ENCODE assay signal across 2 cellular contexts in the genomic region with DNA sequence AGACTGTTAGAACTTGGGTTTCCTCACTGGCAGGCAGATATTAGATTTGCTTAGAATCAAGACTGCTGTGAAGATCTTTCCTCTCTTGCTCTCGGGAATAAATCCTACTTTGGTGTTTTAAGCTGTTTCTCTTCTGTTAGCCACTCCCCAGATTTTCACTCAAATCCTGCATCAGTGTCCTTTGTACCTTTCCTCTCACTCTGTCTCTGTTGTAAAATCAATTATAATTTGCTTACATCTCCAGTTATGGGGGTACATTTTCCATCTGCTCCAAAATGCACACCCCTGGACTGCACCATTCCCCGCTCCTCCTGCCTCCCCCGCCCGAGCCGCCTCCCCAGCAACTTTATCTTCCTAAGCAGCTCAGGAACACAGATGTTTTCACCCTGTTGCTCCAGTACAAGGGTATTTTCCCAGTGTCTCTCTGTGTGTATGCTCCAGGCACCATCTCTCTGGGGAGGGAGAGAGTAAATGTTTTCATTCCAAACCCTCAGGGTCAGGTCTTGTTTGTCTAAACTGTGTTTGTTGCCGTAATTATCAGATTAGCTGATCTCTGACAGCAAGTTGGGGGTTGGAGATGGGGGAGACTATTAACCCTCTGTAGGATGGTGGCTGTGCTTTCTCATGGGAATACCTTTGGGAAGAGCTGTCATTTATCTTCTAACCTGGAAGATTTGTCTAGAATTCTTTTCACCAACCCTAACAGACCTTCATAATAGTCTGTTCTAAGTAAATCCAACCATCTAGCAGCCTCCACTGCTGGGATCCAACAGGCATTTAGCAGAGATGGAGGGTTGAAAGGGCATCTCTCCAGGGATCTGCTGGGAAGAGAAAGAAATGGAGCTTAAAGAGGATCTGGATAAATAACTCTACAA.
TF ChIP-seq lines count a peak whose summit lies in the region.

No MANE protein-coding gene starts in this region.

TF ChIP-seq in SK-N-SH, 30 proteins besides CTCF, POLR2A, EP300 and RAD21 (continued from another document):
- TF ChIP-seq, protein P1, sequence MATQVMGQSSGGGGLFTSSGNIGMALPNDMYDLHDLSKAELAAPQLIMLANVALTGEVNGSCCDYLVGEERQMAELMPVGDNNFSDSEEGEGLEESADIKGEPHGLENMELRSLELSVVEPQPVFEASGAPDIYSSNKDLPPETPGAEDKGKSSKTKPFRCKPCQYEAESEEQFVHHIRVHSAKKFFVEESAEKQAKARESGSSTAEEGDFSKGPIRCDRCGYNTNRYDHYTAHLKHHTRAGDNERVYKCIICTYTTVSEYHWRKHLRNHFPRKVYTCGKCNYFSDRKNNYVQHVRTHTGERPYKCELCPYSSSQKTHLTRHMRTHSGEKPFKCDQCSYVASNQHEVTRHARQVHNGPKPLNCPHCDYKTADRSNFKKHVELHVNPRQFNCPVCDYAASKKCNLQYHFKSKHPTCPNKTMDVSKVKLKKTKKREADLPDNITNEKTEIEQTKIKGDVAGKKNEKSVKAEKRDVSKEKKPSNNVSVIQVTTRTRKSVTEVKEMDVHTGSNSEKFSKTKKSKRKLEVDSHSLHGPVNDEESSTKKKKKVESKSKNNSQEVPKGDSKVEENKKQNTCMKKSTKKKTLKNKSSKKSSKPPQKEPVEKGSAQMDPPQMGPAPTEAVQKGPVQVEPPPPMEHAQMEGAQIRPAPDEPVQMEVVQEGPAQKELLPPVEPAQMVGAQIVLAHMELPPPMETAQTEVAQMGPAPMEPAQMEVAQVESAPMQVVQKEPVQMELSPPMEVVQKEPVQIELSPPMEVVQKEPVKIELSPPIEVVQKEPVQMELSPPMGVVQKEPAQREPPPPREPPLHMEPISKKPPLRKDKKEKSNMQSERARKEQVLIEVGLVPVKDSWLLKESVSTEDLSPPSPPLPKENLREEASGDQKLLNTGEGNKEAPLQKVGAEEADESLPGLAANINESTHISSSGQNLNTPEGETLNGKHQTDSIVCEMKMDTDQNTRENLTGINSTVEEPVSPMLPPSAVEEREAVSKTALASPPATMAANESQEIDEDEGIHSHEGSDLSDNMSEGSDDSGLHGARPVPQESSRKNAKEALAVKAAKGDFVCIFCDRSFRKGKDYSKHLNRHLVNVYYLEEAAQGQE (IDR thresholded peaks at IDR 0.05; ENCODE audit: low read depth, low read length): no peak
- TF ChIP-seq ELF1 (IDR thresholded peaks at IDR 0.05) (no peak), TEAD4 (IDR thresholded peaks at IDR 0.05; ENCODE audit: borderline replicate concordance, insufficient read depth) (no peak), MXI1 (IDR thresholded peaks at IDR 0.05; ENCODE audit: low read depth, low read length) (no peak), CHD2 (IDR thresholded peaks at IDR 0.05; ENCODE audit: low read length, partially characterized antibody) (no peak)
TF ChIP-seq in SK-N-SH: peak in this region for 0.

TF ChIP-seq in WTC11, 78 proteins besides CTCF, POLR2A, EP300 and RAD21 (continued from another document):
- TF ChIP-seq, protein P2, sequence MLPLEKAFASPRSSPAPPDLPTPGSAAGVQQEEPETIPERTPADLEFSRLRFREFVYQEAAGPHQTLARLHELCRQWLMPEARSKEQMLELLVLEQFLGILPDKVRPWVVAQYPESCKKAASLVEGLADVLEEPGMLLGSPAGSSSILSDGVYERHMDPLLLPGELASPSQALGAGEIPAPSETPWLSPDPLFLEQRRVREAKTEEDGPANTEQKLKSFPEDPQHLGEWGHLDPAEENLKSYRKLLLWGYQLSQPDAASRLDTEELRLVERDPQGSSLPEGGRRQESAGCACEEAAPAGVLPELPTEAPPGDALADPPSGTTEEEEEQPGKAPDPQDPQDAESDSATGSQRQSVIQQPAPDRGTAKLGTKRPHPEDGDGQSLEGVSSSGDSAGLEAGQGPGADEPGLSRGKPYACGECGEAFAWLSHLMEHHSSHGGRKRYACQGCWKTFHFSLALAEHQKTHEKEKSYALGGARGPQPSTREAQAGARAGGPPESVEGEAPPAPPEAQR (CRISPR knock-in tag; IDR thresholded peaks at IDR 0.05): no peak
- TF ChIP-seq GABPB1 (CRISPR knock-in tag; IDR thresholded peaks at IDR 0.05) (no peak), ZNF263 (CRISPR knock-in tag; IDR thresholded peaks at IDR 0.05; ENCODE audit: low read depth) (no peak), FOXJ3 (CRISPR knock-in tag; IDR thresholded peaks at IDR 0.05; ENCODE audit: borderline replicate concordance) (no peak), ZNF671 (CRISPR knock-in tag; IDR thresholded peaks at IDR 0.05) (no peak)
- TF ChIP-seq, protein P3, sequence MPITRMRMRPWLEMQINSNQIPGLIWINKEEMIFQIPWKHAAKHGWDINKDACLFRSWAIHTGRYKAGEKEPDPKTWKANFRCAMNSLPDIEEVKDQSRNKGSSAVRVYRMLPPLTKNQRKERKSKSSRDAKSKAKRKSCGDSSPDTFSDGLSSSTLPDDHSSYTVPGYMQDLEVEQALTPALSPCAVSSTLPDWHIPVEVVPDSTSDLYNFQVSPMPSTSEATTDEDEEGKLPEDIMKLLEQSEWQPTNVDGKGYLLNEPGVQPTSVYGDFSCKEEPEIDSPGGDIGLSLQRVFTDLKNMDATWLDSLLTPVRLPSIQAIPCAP (CRISPR knock-in tag; IDR thresholded peaks at IDR 0.05): no peak
- TF ChIP-seq, protein P4, sequence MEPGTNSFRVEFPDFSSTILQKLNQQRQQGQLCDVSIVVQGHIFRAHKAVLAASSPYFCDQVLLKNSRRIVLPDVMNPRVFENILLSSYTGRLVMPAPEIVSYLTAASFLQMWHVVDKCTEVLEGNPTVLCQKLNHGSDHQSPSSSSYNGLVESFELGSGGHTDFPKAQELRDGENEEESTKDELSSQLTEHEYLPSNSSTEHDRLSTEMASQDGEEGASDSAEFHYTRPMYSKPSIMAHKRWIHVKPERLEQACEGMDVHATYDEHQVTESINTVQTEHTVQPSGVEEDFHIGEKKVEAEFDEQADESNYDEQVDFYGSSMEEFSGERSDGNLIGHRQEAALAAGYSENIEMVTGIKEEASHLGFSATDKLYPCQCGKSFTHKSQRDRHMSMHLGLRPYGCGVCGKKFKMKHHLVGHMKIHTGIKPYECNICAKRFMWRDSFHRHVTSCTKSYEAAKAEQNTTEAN (CRISPR knock-in tag; IDR thresholded peaks at IDR 0.05): no peak
